Comparison of ENCODE assay signal across 21 cellular contexts in genomic region chr12:102891756-102892155, GRCh38. TPM values are rescaled to one million over a fixed set of nuclear protein-coding genes. Genes with fewer than 3 reads are reported as not detected.
DNase-seq lines count a peak whose midpoint lies in the region; ATAC-seq, FAIRE-seq and TF ChIP-seq lines count a peak whose summit lies in the region.
"Had no signal": no experiment of that assay in that cellular context is flagged by ENCODE, and none has a peak within 500 bp of the region (broad histone marks: within the 10 kb centered on the region; RNA-seq: fewer than 3 reads in every experiment).

No MANE protein-coding gene starts in this region.

- H3K4me1 ChIP-seq in GM23338 (ENCODE audit: insufficient read depth) = 0 out of 2 replicates have a peak, but pooled peaks cover 3% of the 10 kb centered on the region
- H3K4me1 ChIP-seq in HepG2 (ENCODE audit: insufficient read depth, low read length) = peaks cover 63% of the 10 kb centered on the region
- H3K4me1 ChIP-seq in sigmoid colon = no peaks in the 10 kb centered on the region
- H3K4me1 ChIP-seq: Caco-2 had no signal

- no peaks in the 10 kb centered on the region for H4K20me1 ChIP-seq in GM23338 (replicated peaks; ENCODE audit: insufficient read depth)
- H4K20me1 ChIP-seq in HepG2 (ENCODE audit: insufficient read depth, low read length) = no peaks in the 10 kb centered on the region
- H4K20me1 ChIP-seq: BLaER1 treated with 17β-estradiol and CSF1 and Interleukin-3, amounts not matched to agents 10 nM and 100 nM had no signal

- H3K36me3 ChIP-seq in GM23338 (ENCODE audit: insufficient read depth) = no peaks in the 10 kb centered on the region
- H3K36me3 ChIP-seq in HepG2 (replicated peaks in 1 of 2; ENCODE audit: control insufficient read depth in 1 of 2, insufficient read depth in 2 of 2, low read length in 2 of 2) = peaks cover 28 to 75% of the 10 kb centered on the region in 2 experiments
- H3K36me3 ChIP-seq in sigmoid colon = no peaks in the 10 kb centered on the region
- H3K36me3 ChIP-seq: BLaER1 treated with 17β-estradiol and CSF1 and Interleukin-3, amounts not matched to agents 10 nM and 100 nM had no signal

- H3K9me2 ChIP-seq in GM23338 (ENCODE audit: insufficient read depth) = no peaks in the 10 kb centered on the region
- H3K9me2 ChIP-seq: SK-N-SH had no signal

- no peak for TF ChIP-seq RAD21 in HepG2 (CRISPR knock-in tag; IDR thresholded peaks at IDR 0.05)

- POLR2A ChIA-PET in HepG2 (lab: Yijun Ruan, JAX) = interaction anchor here (1.8 to 2.4 kb wide), 2 partner anchors 8 to 30 kb away, joined by 5 to 6 read pairs; no protein-coding TSS in a partner anchor

- H3K27ac Mint-ChIP-seq in GM23338 = no peak overlapping the region
- H3K27ac Mint-ChIP-seq: CD4-positive, alpha-beta memory T cell had no signal

- H3K9me3 Mint-ChIP-seq in GM23338 = no peaks in the 10 kb centered on the region

- intact Hi-C loops in HepG2 (cut with micrococcal nuclease; ENCODE audit: unreplicated experiment) (no loop called here), sigmoid colon (cut with DNase I) (no loop called here)

- no peak for FAIRE-seq in HepG2 (lab: Jason Lieb, UNC)

- H3K27ac ChIP-seq in GM23338 (ENCODE audit: low read depth) (no peak overlapping the region), HepG2 (ENCODE audit: extremely low read length, insufficient read depth, low read length) (peak overlapping the region; percentile 31), sigmoid colon (no peak overlapping the region)
- H3K27ac ChIP-seq: BLaER1 treated with 17β-estradiol and CSF1 and Interleukin-3, amounts not matched to agents 10 nM and 100 nM had no signal

- 93% methylated on average over 2 of the region's 2 CpGs for WGBS in HepG2 (ENCODE audit: low lambda C conversion rate)
- WGBS in sigmoid colon, 2 donors = 51 to 60% methylated on average over 2 of the region's 2 CpGs

- H3K4me1 Mint-ChIP-seq in GM23338 = peaks cover 6% of the 10 kb centered on the region; the same call in 2 of the 3 replicates
- H3K4me1 Mint-ChIP-seq: CD4-positive, alpha-beta memory T cell had no signal

- in situ Hi-C loops in HepG2 (cut with HindIII; ENCODE audit: extremely low pct_ligation_motif_present, low pct_unique_long_range_greater_than_20kb) = no loop called here

- H3K4me2 ChIP-seq in GM23338 (no peak overlapping the region), HepG2 (ENCODE audit: low read depth, low read length) (no peak overlapping the region)
- H3K4me2 ChIP-seq: SK-N-SH had no signal

- H3K9me3 ChIP-seq in HepG2 (ENCODE audit: low read length) (no peaks in the 10 kb centered on the region), sigmoid colon (no peaks in the 10 kb centered on the region)
- H3K9me3 ChIP-seq: BLaER1 treated with 17β-estradiol and CSF1 and Interleukin-3, amounts not matched to agents 10 nM and 100 nM; Caco-2; SK-N-SH had no signal

- no peaks in the 10 kb centered on the region for H3K36me3 Mint-ChIP-seq in GM23338 (ENCODE audit: low read depth)
- H3K36me3 Mint-ChIP-seq: CD4-positive, alpha-beta memory T cell had no signal

- H3K27me3 Mint-ChIP-seq in GM23338 (ENCODE audit: insufficient read depth, low read depth, poor library complexity) = peaks cover 2% of the 10 kb centered on the region

- no peak overlapping the region for H3K4me3 Mint-ChIP-seq in GM23338
- H3K4me3 Mint-ChIP-seq: CD4-positive, alpha-beta memory T cell had no signal

- TF ChIP-seq POLR2A in HepG2 (IDR thresholded peaks at IDR 0.05; ENCODE audit: insufficient read depth in 1 of 2, low read depth in 2 of 2, low read length in 2 of 2) (no peak), sigmoid colon (IDR thresholded peaks at IDR 0.05) (no peak)

- no peaks in the 10 kb centered on the region for H3K79me2 ChIP-seq in GM23338 (replicated peaks; ENCODE audit: insufficient read depth)
- peaks cover 20% of the 10 kb centered on the region for H3K79me2 ChIP-seq in HepG2 (ENCODE audit: insufficient read depth, low read length)

- H2AFZ ChIP-seq in GM23338 (no peak overlapping the region), HepG2 (ENCODE audit: low read length) (no peak overlapping the region)

- no peak overlapping the region for H3K9ac ChIP-seq in HepG2 (ENCODE audit: insufficient read depth, low read depth, low read length)
- H3K9ac ChIP-seq: BLaER1 treated with 17β-estradiol and CSF1 and Interleukin-3, amounts not matched to agents 10 nM and 100 nM; SK-N-SH had no signal

- BruUV-seq in HepG2 (replicated peaks; lab: Mats Ljungman, UMichigan) = no TSS peak

- H3F3A ChIP-seq in GM23338 (replicated peaks; ENCODE audit: low read depth) = no peaks in the 10 kb centered on the region

- H3K27me3 ChIP-seq in GM23338 (ENCODE audit: insufficient read depth) (no peaks in the 10 kb centered on the region), HepG2 (ENCODE audit: control insufficient read depth in 1 of 2, insufficient read depth in 2 of 2, low read length in 2 of 2) (no peaks in the 10 kb centered on the region), sigmoid colon (peaks cover 0 to 5% (median 0%) of the 10 kb centered on the region in 3 donors)
- H3K27me3 ChIP-seq: BLaER1 treated with 17β-estradiol and CSF1 and Interleukin-3, amounts not matched to agents 10 nM and 100 nM had no signal

- peak; percentile 14 for DNase-seq in GM23338 (ENCODE audit: low spot score)
- DNase-seq in NCI-H146 treated with DMSO at 0.1 percent for 48 hours (lab: John Stamatoyannopoulos, UW; ENCODE audit: unreplicated experiment) = peak; percentile 34
- DNase-seq in ecto neural progenitor cell (ENCODE audit: low spot score) = peak; percentile 82
- no peak for DNase-seq in HepG2 (ENCODE audit: low spot score)
- no peak for DNase-seq in AG08395 (ENCODE audit: low spot score)
- no peak for DNase-seq in sigmoid colon
- no peak for DNase-seq in Ammon's horn (ENCODE audit: low spot score)
- DNase-seq: Caco-2; CD4-positive, alpha-beta memory T cell; GDM1; NCI-H187 treated with DMSO at 0.1 percent for 48 hours; NCI-H2107; NCI-H446 treated with DMSO at 0.1 percent for 48 hours; PC-3; Right ventricle myocardium superior; SK-N-SH had no signal

- TF ChIP-seq CTCF in GM23338 (conservative IDR thresholded peaks at IDR 0.05; ENCODE audit: low read depth in 2 of 2) (no peak), HepG2 (CRISPR knock-in tag; IDR thresholded peaks at IDR 0.05) (no peak), sigmoid colon (IDR thresholded peaks at IDR 0.05) (no peak)

- CTCF ChIA-PET in HepG2 (lab: Yijun Ruan, JAX; ENCODE audit: low intra/inter-chr PET ratio, low total read pairs) = no interaction called here

- ATAC-seq in GM23338 = no peak; the same call in 2 of the 3 replicates
- no peak for ATAC-seq in HepG2
- ATAC-seq: PC-3 had no signal

- TF ChIP-seq EP300 in HepG2 (IDR thresholded peaks at IDR 0.05; ENCODE audit: low read depth in 2 of 2, low read length in 2 of 2) (no peak), HepG2 (CRISPR knock-in tag; IDR thresholded peaks at IDR 0.05; ENCODE audit: borderline replicate concordance) (no peak), sigmoid colon (IDR thresholded peaks at IDR 0.05) (no peak)

- H3K4me3 ChIP-seq in GM23338 (no peak overlapping the region), HepG2 (replicated peaks in 1 of 3; ENCODE audit: insufficient read depth in 1 of 3, low read depth in 2 of 3, low read length in 3 of 3) (no peak overlapping the region), sigmoid colon (no peak overlapping the region)
- H3K4me3 ChIP-seq: BLaER1 treated with 17β-estradiol and CSF1 and Interleukin-3, amounts not matched to agents 10 nM and 100 nM had no signal

TF ChIP-seq in GM23338, 12 proteins besides CTCF, POLR2A, EP300 and RAD21 (continues in another document):
- TF ChIP-seq ZNF114 (CRISPR knock-in tag; IDR thresholded peaks at IDR 0.05) (no peak), CREB1 (CRISPR knock-in tag; IDR thresholded peaks at IDR 0.05; ENCODE audit: low read depth) (no peak)

TF ChIP-seq in HepG2, 621 proteins besides CTCF, POLR2A, EP300 and RAD21:
- TF ChIP-seq GFI1 (CRISPR knock-in tag; IDR thresholded peaks at IDR 0.05; ENCODE audit: borderline replicate concordance) (no peak), RCOR2 (CRISPR knock-in tag; IDR thresholded peaks at IDR 0.05) (no peak), NFE2 (CRISPR knock-in tag; IDR thresholded peaks at IDR 0.05) (no peak)

RNA-seq across cellular contexts. Expression of gene PAH, which starts 25.3 kb away (rescaled TPM):
- 1.6 and 4.8 TPM in 2 replicates for total RNA-seq in GM23338 (2014; rRNA removed; shearing (Covaris generic))
- polyA plus RNA-seq in GM23338 (2016; fragmentation: Nextera tagmentation; extraction: Ambion mirVana) (3.7 and 5.3 TPM in 2 replicates), HepG2 (2011; rRNA removed) (163 and 192 TPM in 2 replicates), sigmoid colon (under 1 TPM in 1 of 3 donors, not detected in 2; 0.19 TPM)
- total RNA-seq in HepG2 (2016; rRNA removed; fragmentation: Illumina TruSeq; extraction: Trizol) (451 and 537 TPM in 2 replicates), sigmoid colon (1 to 10 TPM in 1 of 4 donors, under 1 TPM in 2, not detected in 1; 0.36 to 1.1 (median 0.55) TPM)
- 45.5 and 48.1 TPM in 2 replicates for total RNA-seq in HepG2 (2016; cell fraction: cytosol; rRNA removed; fragmentation: Illumina TruSeq; extraction: Trizol; ENCODE audit: low read depth)
- 427 and 542 TPM in 2 replicates for total RNA-seq in HepG2 (2016; cell fraction: insoluble cytoplasmic fraction; rRNA removed; fragmentation: Illumina TruSeq; extraction: Trizol)
- 112 and 115 TPM in 2 replicates for total RNA-seq in HepG2 (2016; cell fraction: membrane; rRNA removed; fragmentation: Illumina TruSeq; extraction: Trizol)
- total RNA-seq in HepG2 (2016; cell fraction: nucleus; rRNA removed; fragmentation: Illumina TruSeq; extraction: Trizol) = 530 and 572 TPM in 2 replicates
- 79.5 and 104 TPM in 2 replicates for polyA plus RNA-seq in HepG2 (2011; cell fraction: cytosol; rRNA removed)
- polyA plus RNA-seq in HepG2 (2011; cell fraction: nucleus; rRNA removed) = 720 and 747 TPM in 2 replicates
- 261 and 346 TPM in 2 replicates for polyA plus RNA-seq in HepG2 (2012)
- polyA plus RNA-seq in HepG2 (2016; cell fraction: cytosol; fragmentation: Illumina TruSeq; extraction: Trizol; ENCODE audit: low read depth) = 29.3 and 34.8 TPM in 2 replicates
- polyA plus RNA-seq in HepG2 (2016; cell fraction: insoluble cytoplasmic fraction; fragmentation: Illumina TruSeq; extraction: Trizol; ENCODE audit: low read depth) = 690 and 696 TPM in 2 replicates
- polyA plus RNA-seq in HepG2 (2016; cell fraction: membrane; fragmentation: Illumina TruSeq; extraction: Trizol; ENCODE audit: low read depth) = 72.7 and 81.5 TPM in 2 replicates
- 819 and 859 TPM in 2 replicates for polyA plus RNA-seq in HepG2 (2016; cell fraction: nucleus; fragmentation: Illumina TruSeq; extraction: Trizol; ENCODE audit: insufficient read depth, low read depth)
- polyA minus RNA-seq in HepG2 (2011; rRNA and poly(A)+ RNA removed; ENCODE audit: low replicate concordance) = 92.0 TPM in 1 of 2 replicates, not detected in the other
- 67.0 and 67.1 TPM in 2 replicates for polyA minus RNA-seq in HepG2 (2011; cell fraction: cytosol; rRNA and poly(A)+ RNA removed)
- 280 and 289 TPM in 2 replicates for polyA minus RNA-seq in HepG2 (2011; cell fraction: nucleus; rRNA and poly(A)+ RNA removed)
- total RNA-seq: A673; CD4-positive, alpha-beta memory T cell; Daoy; MCF 10A; PC-3; RPMI7951 had no signal
- polyA plus RNA-seq: CD4-positive, alpha-beta memory T cell; SK-N-SH had no signal

Comparison
In these comparisons a context has a peak if more than half of its experiments do, and no peak if none do; other contexts are left out.
1. DNase-seq: peak in GM23338 (single experiment), NCI-H146 treated with DMSO at 0.1 percent for 48 hours (single experiment) and ecto neural progenitor cell (single experiment); none in HepG2 (single experiment), AG08395 (single experiment), sigmoid colon (single experiment) and Ammon's horn (single experiment).